In the genomic region with DNA sequence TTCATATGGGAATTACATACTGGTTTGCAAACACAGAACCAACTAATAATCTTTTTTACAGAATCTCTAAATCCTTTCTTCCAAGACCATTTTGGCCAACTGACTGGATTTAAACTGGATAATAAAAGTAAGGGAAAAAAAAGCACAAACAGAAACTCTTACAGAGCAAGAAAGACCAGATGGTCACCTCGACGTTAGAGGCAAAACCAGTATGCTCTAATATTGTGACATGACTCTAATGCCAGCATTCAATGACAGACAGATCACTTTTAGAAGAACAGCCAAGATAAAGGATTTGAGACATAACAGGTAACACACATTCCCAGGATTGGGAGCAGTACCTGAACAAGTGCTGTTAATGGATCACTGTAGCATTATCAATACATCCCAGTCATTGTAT, we compare ENCODE assay signal across 28 cellular contexts.
"Had no signal": no experiment of that assay in that cellular context is flagged by ENCODE, and none has a peak within 500 bp of the region (broad histone marks: within the 10 kb centered on the region; RNA-seq: fewer than 3 reads in every experiment).

No MANE protein-coding gene starts in this region.

- H3K4me1 ChIP-seq: SJCRH30 had no signal

- H3K27me3 Mint-ChIP-seq: activated CD4-positive, alpha-beta T cell treated with anti-CD3 and anti-CD28 coated beads, Interleukin-2, amount 10 ng/mL, durations not matched to agents 24 days and 14 days; activated naive CD8-positive, alpha-beta T cell treated with anti-CD3 and anti-CD28 coated beads for 36 hours; activated T-helper 17 cell treated with anti-CD3 and anti-CD28 coated beads, Interleukin-2, amount 50 U/mL, for 72 hours had no signal

- H3K27me3 ChIP-seq: SJCRH30 had no signal

- H3K4me1 Mint-ChIP-seq: activated CD4-positive, alpha-beta T cell treated with anti-CD3 and anti-CD28 coated beads, Interleukin-2, amount 10 ng/mL, durations not matched to agents 24 days and 14 days; activated T-helper 17 cell treated with anti-CD3 and anti-CD28 coated beads, Interleukin-2, amount 50 U/mL, for 72 hours had no signal

- H3K9me3 Mint-ChIP-seq: activated CD4-positive, alpha-beta T cell treated with anti-CD3 and anti-CD28 coated beads, Interleukin-2, amount 10 ng/mL, durations not matched to agents 24 days and 14 days; activated T-helper 17 cell treated with anti-CD3 and anti-CD28 coated beads, Interleukin-2, amount 50 U/mL, for 72 hours had no signal

- DNase-seq: activated CD4-positive, alpha-beta T cell treated with anti-CD3 and anti-CD28 coated beads, Interleukin-2, amount 10 ng/mL, durations not matched to agents 24 days and 14 days; activated CD4-positive, alpha-beta T cell treated with anti-CD3 and anti-CD28 coated beads, Interleukin-2, amount 50 U/mL, for 48 hours; activated CD8-positive, alpha-beta T cell treated with anti-CD3 and anti-CD28 coated beads, Interleukin-2, amount 10 ng/mL, durations not matched to agents 7 days and 5 days; activated effector memory CD4-positive, alpha-beta T cell treated with anti-CD3 and anti-CD28 coated beads, Interleukin-2, amount 50 U/mL, for 16 hours; activated naive CD4-positive, alpha-beta T cell; activated naive CD4-positive, alpha-beta T cell treated with anti-CD3 and anti-CD28 coated beads, Interleukin-2, amount 50 U/mL, for 16 hours; activated naive CD8-positive, alpha-beta T cell treated with anti-CD3 and anti-CD28 coated beads for 36 hours; activated T-cell treated with anti-CD3 and anti-CD28 coated beads, Interleukin-2, amount 50 U/mL, for 48 hours; amniotic stem cell; aorta; caudate nucleus; NCI-H1092 treated with DMSO at 0.1 percent for 48 hours; NCI-H1417; NCI-H146; NCI-H187; NCI-H2029 treated with DMSO at 0.1 percent for 48 hours; NCI-H2107; NCI-H2171; NCI-H510A; NCI-H526; NCI-H748 treated with DMSO at 0.1 percent for 48 hours; SHP77; SJCRH30; T1000 had no signal

- H3K4me3 Mint-ChIP-seq: activated CD4-positive, alpha-beta T cell treated with anti-CD3 and anti-CD28 coated beads, Interleukin-2, amount 10 ng/mL, durations not matched to agents 24 days and 14 days; activated CD8-positive, alpha-beta T cell treated with anti-CD3 and anti-CD28 coated beads, Interleukin-2, amount 10 ng/mL, durations not matched to agents 7 days and 5 days; activated naive CD8-positive, alpha-beta T cell treated with anti-CD3 and anti-CD28 coated beads for 36 hours; activated T-helper 17 cell treated with anti-CD3 and anti-CD28 coated beads, Interleukin-2, amount 50 U/mL, for 72 hours had no signal

- H3K9me3 ChIP-seq: SJCRH30 had no signal

- H3K4me3 ChIP-seq: K562, SJCRH30, SK-N-MC had no signal

- ATAC-seq: activated CD8-positive, alpha-beta T cell treated with anti-CD3 and anti-CD28 coated beads, Interleukin-2, amount 10 ng/mL, durations not matched to agents 7 days and 5 days; activated T-helper 17 cell treated with anti-CD3 and anti-CD28 coated beads, Interleukin-2, amount 50 U/mL, for 72 hours; K562; Panc1 had no signal

- H3K27ac Mint-ChIP-seq: activated CD4-positive, alpha-beta T cell treated with anti-CD3 and anti-CD28 coated beads, Interleukin-2, amount 10 ng/mL, durations not matched to agents 24 days and 14 days; activated CD8-positive, alpha-beta T cell treated with anti-CD3 and anti-CD28 coated beads, Interleukin-2, amount 10 ng/mL, durations not matched to agents 7 days and 5 days; activated naive CD8-positive, alpha-beta T cell treated with anti-CD3 and anti-CD28 coated beads for 36 hours; activated T-helper 17 cell treated with anti-CD3 and anti-CD28 coated beads, Interleukin-2, amount 50 U/mL, for 72 hours had no signal

- H3K27ac ChIP-seq: SJCRH30, SK-N-MC had no signal
